ENCODE assay signal across 8 cellular contexts in the genomic region with DNA sequence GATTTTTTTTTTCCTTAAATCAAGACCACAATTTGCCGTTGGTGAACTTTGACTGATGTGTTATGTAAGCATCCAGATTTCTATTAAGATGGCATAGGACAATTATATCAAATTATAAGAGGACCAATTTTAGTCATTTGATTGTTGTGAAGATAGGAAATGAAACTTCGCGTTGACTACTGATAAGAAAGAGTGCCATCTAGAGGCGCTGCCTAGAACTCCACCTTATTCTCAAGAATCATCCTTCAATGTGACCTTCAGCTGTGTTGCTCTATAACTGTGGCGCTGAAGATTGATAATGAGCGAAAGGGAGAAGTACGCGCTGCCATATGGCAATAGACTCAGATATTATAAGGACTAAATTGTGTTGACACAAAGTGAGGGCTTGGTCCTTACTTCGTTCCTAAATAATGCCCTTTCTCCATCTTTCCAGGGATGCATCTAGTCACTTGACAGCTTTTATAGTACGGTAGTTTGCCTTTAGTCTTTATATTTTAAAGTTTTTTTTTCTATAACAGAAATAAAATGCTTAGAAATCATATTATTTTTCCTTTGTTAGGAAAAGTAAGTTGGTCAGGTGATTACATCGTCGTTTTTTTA.
DNase-seq lines count a peak whose midpoint lies in the region; ATAC-seq, FAIRE-seq and TF ChIP-seq lines count a peak whose summit lies in the region.

No MANE protein-coding gene starts in this region.

- peak; percentile 54 for ATAC-seq in HG03469 (IDR thresholded peaks at IDR 0.05; ENCODE audit: unreplicated experiment)
- no peak for ATAC-seq in activated CD4-positive, CD25-positive, alpha-beta regulatory T cell treated with anti-CD3 and anti-CD28 coated beads, Interleukin-2, amount 50 U/mL, for 24 hours

- peak; percentile 78 for TF ChIP-seq CTCF in GM12872 (IDR thresholded peaks at IDR 0.05; ENCODE audit: insufficient read depth, low read depth, low read length)

- peak; percentile 95 for FAIRE-seq in islet of Langerhans (lab: Jason Lieb, UNC)

- DNase-seq in ACHN (peak; percentile 50), NCI-H82 (lab: John Stamatoyannopoulos, UW) (peak; percentile 87), amniotic stem cell (lab: John Stamatoyannopoulos, UW) (peak; percentile 25)
- DNase-seq in stimulated activated CD4-positive, alpha-beta T cell treated with anti-CD3 and anti-CD28 coated beads, Interleukin-4, amount 100 ng/mL, for 48 hours (ENCODE audit: low read depth in 2 of 2), result peak; percentile 17 to 18

- in situ Hi-C loops in ACHN (cut with HindIII; ENCODE audit: low pct_ligation_motif_present, low pct_unique_long_range_greater_than_20kb, low sequenced_read_pairs), result no loop called here

Comparison
In these comparisons a context has a peak if more than half of its experiments do, and no peak if none do; other contexts are left out.
1. DNase-seq: peak in every context shown above with its lines; median percentile 87 in NCI-H82; 50 in ACHN; 25 in amniotic stem cell; 18 in stimulated activated CD4-positive, alpha-beta T cell treated with anti-CD3 and anti-CD28 coated beads, Interleukin-4, amount 100 ng/mL, for 48 hours.